1 cellular context compared by ENCODE assay signal in genomic region chr17:44210342-44211192, GRCh38.
TF ChIP-seq lines count a peak whose summit lies in the region.

No MANE protein-coding gene starts in this region.

TF ChIP-seq in neural cell, 6 proteins besides CTCF, POLR2A, EP300 and RAD21:
- TF ChIP-seq REST (IDR thresholded peaks at IDR 0.05; ENCODE audit: borderline replicate concordance): no peak
- peak; percentile 77 for TF ChIP-seq SMC3 (conservative IDR thresholded peaks at IDR 0.05; ENCODE audit: poor library complexity)
- peak; percentile 10 for TF ChIP-seq POLR2AphosphoS5 (IDR thresholded peaks at IDR 0.05)
- TF ChIP-seq EZH2 (IDR thresholded peaks at IDR 0.05; ENCODE audit: borderline replicate concordance, insufficient read depth, low read length, poor library complexity, severe bottlenecking): no peak
- TF ChIP-seq TAF1 (IDR thresholded peaks at IDR 0.05; ENCODE audit: low read depth): no peak
- TF ChIP-seq MXI1 (conservative IDR thresholded peaks at IDR 0.05; ENCODE audit: poor library complexity, severe bottlenecking): peak; percentile 35
